34 cellular contexts compared by ENCODE assay signal in the genomic region with DNA sequence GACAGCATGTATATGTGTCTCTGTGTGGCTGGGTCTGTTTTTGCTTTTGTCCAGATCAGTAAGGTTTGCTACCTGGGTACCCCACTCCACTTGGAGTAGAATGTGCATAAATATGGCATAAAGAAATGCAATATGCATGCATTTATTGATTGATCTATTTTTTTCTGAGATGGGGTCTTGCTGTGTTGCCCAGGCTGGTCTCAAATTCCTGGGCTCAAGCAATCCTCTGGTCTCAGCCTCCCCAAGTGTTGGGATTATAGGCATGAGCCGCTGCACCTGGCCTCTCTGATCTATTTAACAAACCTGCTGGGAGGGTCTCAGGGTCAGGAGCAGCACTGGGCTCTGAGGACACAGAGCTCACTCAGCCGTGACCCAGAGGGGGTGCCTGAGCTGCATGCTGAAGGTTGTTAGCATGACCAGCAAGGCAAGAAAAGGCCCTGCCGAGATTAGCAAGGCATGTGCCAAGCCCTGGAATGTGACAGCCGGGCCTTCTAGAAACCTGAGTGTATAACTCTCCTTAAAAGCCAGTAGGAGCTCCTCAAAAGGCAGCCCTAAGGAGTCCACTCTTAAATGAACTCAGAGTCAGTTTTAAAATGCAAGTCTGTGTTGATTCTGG. TPM values are rescaled to one million over a fixed set of nuclear protein-coding genes. Genes with fewer than 3 reads are reported as not detected.
DNase-seq lines count a peak whose midpoint lies in the region; ATAC-seq and TF ChIP-seq lines count a peak whose summit lies in the region.
"Had no signal": no experiment of that assay in that cellular context is flagged by ENCODE, and none has a peak within 500 bp of the region (broad histone marks: within the 10 kb centered on the region; RNA-seq: fewer than 3 reads in every experiment).

No MANE protein-coding gene starts in this region.

- H3F3A ChIP-seq in smooth muscle cell (ENCODE audit: low read depth) = no peaks in the 10 kb centered on the region

- H3K4me3 ChIP-seq in thoracic aorta (no peak overlapping the region), smooth muscle cell (no peak overlapping the region)
- H3K4me3 ChIP-seq: MG63, mucosa of descending colon, spleen, thyroid gland, vagina had no signal

- no peak for ATAC-seq in activated T-cell treated with anti-CD3 and anti-CD28 coated beads, Interleukin-2, amount 50 U/mL, for 72 hours (replicated peaks in 1 of 2)
- no peak for ATAC-seq in central memory CD8-positive, alpha-beta T cell (replicated peaks; ENCODE audit: extremely low read depth, poor library complexity, severe bottlenecking)
- ATAC-seq in memory B cell (ENCODE audit: low read depth) (no peak), thoracic aorta (ENCODE audit: insufficient number of reproducible peaks, low FRiP score, low read depth) (no peak), HG03565 (IDR thresholded peaks at IDR 0.05; ENCODE audit: unreplicated experiment) (no peak), HG03520 (IDR thresholded peaks at IDR 0.05; ENCODE audit: unreplicated experiment) (no peak)
- ATAC-seq: activated naive CD4-positive, alpha-beta T cell treated with anti-CD3 and anti-CD28 coated beads, Interleukin-2, amount 50 U/mL, for 72 hours; mucosa of descending colon; stimulated activated naive CD8-positive, alpha-beta T cell treated with anti-CD3 and anti-CD28 coated beads, Interleukin-15, amount 100 ng/mL, for 72 hours had no signal

- no peaks in the 10 kb centered on the region for H4K20me1 ChIP-seq in smooth muscle cell (ENCODE audit: low read depth)

- WGBS in smooth muscle cell (ENCODE audit: low lambda C conversion rate) = 84% methylated on average over 4 of the region's 4 CpGs

- H3K4me3 Mint-ChIP-seq in activated T-cell treated with anti-CD3 and anti-CD28 coated beads, Interleukin-2, amount 50 U/mL, for 72 hours = no peak overlapping the region
- no peak overlapping the region for H3K4me3 Mint-ChIP-seq in central memory CD8-positive, alpha-beta T cell
- no peak overlapping the region for H3K4me3 Mint-ChIP-seq in memory B cell
- H3K4me3 Mint-ChIP-seq: activated B cell treated with CpG ODN at 0.5 μM for 24 hours; dendritic cell treated with granulocyte-macrophage colony-stimulating factor and Interleukin-4, amounts not matched to agents 40 ng/mL and 50 ng/mL, for 4 days; endodermal cell; HFFc6; nephron progenitor cell; stimulated activated naive CD8-positive, alpha-beta T cell treated with anti-CD3 and anti-CD28 coated beads, Interleukin-15, amount 100 ng/mL, for 72 hours had no signal

- H3K9ac ChIP-seq in smooth muscle cell (ENCODE audit: low read depth) = no peak overlapping the region
- H3K9ac ChIP-seq: parathyroid adenoma had no signal

- H3K27me3 ChIP-seq in thoracic aorta (replicated peaks; ENCODE audit: insufficient read depth) (no peaks in the 10 kb centered on the region), smooth muscle cell (ENCODE audit: low read depth) (no peaks in the 10 kb centered on the region)
- H3K27me3 ChIP-seq: MG63, spleen, thyroid gland, vagina had no signal

- H3K4me1 ChIP-seq in thoracic aorta (ENCODE audit: control insufficient read depth in 1 of 2, low read depth in 2 of 2) (peaks cover 14 to 41% of the 10 kb centered on the region in 2 donors), smooth muscle cell (ENCODE audit: low read depth) (no peaks in the 10 kb centered on the region)
- H3K4me1 ChIP-seq: Caco-2, spleen had no signal

- H3K9me3 Mint-ChIP-seq in activated T-cell treated with anti-CD3 and anti-CD28 coated beads, Interleukin-2, amount 50 U/mL, for 72 hours = no peaks in the 10 kb centered on the region
- no peaks in the 10 kb centered on the region for H3K9me3 Mint-ChIP-seq in central memory CD8-positive, alpha-beta T cell
- H3K9me3 Mint-ChIP-seq in memory B cell = no peaks in the 10 kb centered on the region
- H3K9me3 Mint-ChIP-seq: activated B cell treated with CpG ODN at 0.5 μM for 24 hours; activated naive CD4-positive, alpha-beta T cell treated with anti-CD3 and anti-CD28 coated beads, Interleukin-2, amount 50 U/mL, for 72 hours; dendritic cell treated with granulocyte-macrophage colony-stimulating factor and Interleukin-4, amounts not matched to agents 40 ng/mL and 50 ng/mL, for 4 days; endodermal cell; HFFc6; nephron progenitor cell; stimulated activated naive CD8-positive, alpha-beta T cell treated with anti-CD3 and anti-CD28 coated beads, Interleukin-15, amount 100 ng/mL, for 72 hours had no signal

- no peaks in the 10 kb centered on the region for H3K9me3 ChIP-seq in thoracic aorta
- no peaks in the 10 kb centered on the region for H3K9me3 ChIP-seq in smooth muscle cell (replicated peaks; ENCODE audit: low read depth)
- H3K9me3 ChIP-seq: Caco-2, MG63, mucosa of descending colon, spleen, thyroid gland, vagina had no signal

- peak overlapping the region; percentile 21 to 69 for H3K27ac ChIP-seq in thoracic aorta
- H3K27ac ChIP-seq in smooth muscle cell (ENCODE audit: low read depth) = no peak overlapping the region
- H3K27ac ChIP-seq: C4-2B, parathyroid adenoma, spleen, thyroid gland, vagina had no signal

- H3K36me3 ChIP-seq in thoracic aorta (peaks cover 1% of the 10 kb centered on the region), smooth muscle cell (ENCODE audit: low read depth) (no peaks in the 10 kb centered on the region)
- H3K36me3 ChIP-seq: vagina had no signal

- no peaks in the 10 kb centered on the region for H3K79me2 ChIP-seq in smooth muscle cell (ENCODE audit: low read depth)
- H3K79me2 ChIP-seq: parathyroid adenoma had no signal

- TF ChIP-seq CTCF in thoracic aorta (IDR thresholded peaks at IDR 0.05) (no peak), smooth muscle cell (IDR thresholded peaks at IDR 0.05; ENCODE audit: borderline replicate concordance, insufficient read depth, poor library complexity, severe bottlenecking) (no peak)

- H3K27ac Mint-ChIP-seq in activated T-cell treated with anti-CD3 and anti-CD28 coated beads, Interleukin-2, amount 50 U/mL, for 72 hours = peak overlapping the region; percentile 53
- peak overlapping the region; percentile 36 for H3K27ac Mint-ChIP-seq in central memory CD8-positive, alpha-beta T cell (ENCODE audit: low read depth)
- peak overlapping the region; percentile 25 for H3K27ac Mint-ChIP-seq in memory B cell
- H3K27ac Mint-ChIP-seq: activated B cell treated with CpG ODN at 0.5 μM for 24 hours; dendritic cell treated with granulocyte-macrophage colony-stimulating factor and Interleukin-4, amounts not matched to agents 40 ng/mL and 50 ng/mL, for 4 days; endodermal cell; HFFc6; nephron progenitor cell had no signal

- H3K4me1 Mint-ChIP-seq in activated T-cell treated with anti-CD3 and anti-CD28 coated beads, Interleukin-2, amount 50 U/mL, for 72 hours (ENCODE audit: low read depth) = peaks cover 13% of the 10 kb centered on the region
- H3K4me1 Mint-ChIP-seq in central memory CD8-positive, alpha-beta T cell = no peaks in the 10 kb centered on the region
- H3K4me1 Mint-ChIP-seq in memory B cell = peaks cover 4% of the 10 kb centered on the region
- H3K4me1 Mint-ChIP-seq: activated B cell treated with CpG ODN at 0.5 μM for 24 hours, endodermal cell, nephron progenitor cell had no signal

- H2AFZ ChIP-seq in smooth muscle cell (ENCODE audit: low read depth) = no peak overlapping the region
- H2AFZ ChIP-seq: parathyroid adenoma had no signal

- peaks cover 0 to under 1% of the 10 kb centered on the region in 2 donors for H3K36me3 Mint-ChIP-seq in activated T-cell treated with anti-CD3 and anti-CD28 coated beads, Interleukin-2, amount 50 U/mL, for 72 hours (ENCODE audit: insufficient read depth in 2 of 2)
- peaks cover 8% of the 10 kb centered on the region for H3K36me3 Mint-ChIP-seq in central memory CD8-positive, alpha-beta T cell (ENCODE audit: insufficient read depth)
- H3K36me3 Mint-ChIP-seq in memory B cell = peaks cover 3% of the 10 kb centered on the region

- no peak overlapping the region for H3K4me2 ChIP-seq in smooth muscle cell

- H3K27me3 Mint-ChIP-seq in activated T-cell treated with anti-CD3 and anti-CD28 coated beads, Interleukin-2, amount 50 U/mL, for 72 hours (ENCODE audit: low read depth) = no peaks in the 10 kb centered on the region
- no peaks in the 10 kb centered on the region for H3K27me3 Mint-ChIP-seq in central memory CD8-positive, alpha-beta T cell
- H3K27me3 Mint-ChIP-seq in memory B cell = peaks cover 2% of the 10 kb centered on the region
- H3K27me3 Mint-ChIP-seq: activated B cell treated with CpG ODN at 0.5 μM for 24 hours; dendritic cell treated with granulocyte-macrophage colony-stimulating factor and Interleukin-4, amounts not matched to agents 40 ng/mL and 50 ng/mL, for 4 days; stimulated activated naive CD8-positive, alpha-beta T cell treated with anti-CD3 and anti-CD28 coated beads, Interleukin-15, amount 100 ng/mL, for 72 hours had no signal

- no peak for DNase-seq in activated T-cell treated with anti-CD3 and anti-CD28 coated beads, Interleukin-2, amount 50 U/mL, for 72 hours
- no peak for DNase-seq in activated T-cell treated with anti-CD3 and anti-CD28 coated beads, Interleukin-2, amount 50 U/mL, for 1 hour
- no peak for DNase-seq in central memory CD8-positive, alpha-beta T cell (ENCODE audit: low spot score in 2 of 2)
- DNase-seq in memory B cell (ENCODE audit: low spot score in 2 of 2) = no peak
- DNase-seq in thoracic aorta (ENCODE audit: low spot score) = no peak
- no peak for DNase-seq in smooth muscle cell (lab: John Stamatoyannopoulos, UW; ENCODE audit: unreplicated experiment)
- DNase-seq: activated B cell treated with CpG ODN at 0.5 μM for 24 hours; anterior cingulate cortex; Caco-2; endodermal cell; HFFc6; KG1; kidney; MG63; mucosa of descending colon; NCI-H1105; NCI-H187; NCI-H510A treated with DMSO at 0.1 percent for 48 hours; nephron progenitor cell; spleen; stimulated activated CD4-positive, alpha-beta T cell treated with anti-CD3 and anti-CD28 coated beads, Interleukin-2, amount 100 ng/mL, for 24 hours; stimulated activated naive CD8-positive, alpha-beta T cell treated with anti-CD3 and anti-CD28 coated beads, Interleukin-15, amount 100 ng/mL, for 72 hours; T1000 had no signal

RNA-seq across cellular contexts. Expression of gene PCSK9, which starts 22.5 kb away (rescaled TPM):
- total RNA-seq in activated T-cell treated with anti-CD3 and anti-CD28 coated beads, Interleukin-2, amount 50 U/mL, for 72 hours = not detected
- total RNA-seq in thoracic aorta (under 1 TPM; 0.21 to 0.27 TPM), smooth muscle cell (0.18 TPM in 1 of 2 replicates, not detected in the other)
- 0.47 and 0.70 TPM in 2 replicates for polyA plus RNA-seq in smooth muscle cell
- total RNA-seq: A172; activated B cell treated with CpG ODN at 0.5 μM for 24 hours; activated naive CD4-positive, alpha-beta T cell treated with anti-CD3 and anti-CD28 coated beads, Interleukin-2, amount 50 U/mL, for 72 hours; cardiac septum; lung microvascular endothelial cell; thyroid gland had no signal
